In the genomic region with DNA sequence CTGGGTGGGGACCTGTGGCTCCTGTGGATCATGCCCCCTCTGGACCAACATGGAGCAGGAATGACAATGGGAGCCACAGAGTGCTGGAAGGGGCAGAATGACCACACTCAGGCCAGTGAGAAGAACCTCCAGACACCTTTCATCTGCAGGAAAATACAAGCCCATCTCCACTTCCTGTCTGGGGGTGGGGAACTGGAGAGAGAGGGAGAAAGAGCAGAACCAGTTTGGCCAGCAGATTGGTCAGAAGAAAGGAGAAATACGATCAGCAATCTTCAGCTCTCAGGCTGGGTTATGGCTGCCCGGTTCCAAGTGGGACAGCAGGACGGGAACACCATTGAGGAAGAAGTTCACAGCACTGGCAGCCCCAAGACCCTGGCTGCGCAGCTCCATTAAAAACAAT, we compare ENCODE assay signal across 21 cellular contexts. TPM values are rescaled to one million over a fixed set of nuclear protein-coding genes. Genes with fewer than 3 reads are reported as not detected.
"Had no signal": no experiment of that assay in that cellular context is flagged by ENCODE, and none has a peak within 500 bp of the region (broad histone marks: within the 10 kb centered on the region; RNA-seq: fewer than 3 reads in every experiment).

No MANE protein-coding gene starts in this region.

- FAIRE-seq: kidney had no signal

- DNase-seq: activated CD4-positive, alpha-beta T cell treated with anti-CD3 and anti-CD28 coated beads, Interleukin-2, amount 10 ng/mL, durations not matched to agents 24 days and 14 days; activated CD4-positive, CD25-positive, alpha-beta regulatory T cell; activated CD8-positive, alpha-beta memory T cell treated with anti-CD3 and anti-CD28 coated beads, Interleukin-2, amount 50 U/mL, for 48 hours; activated gamma-delta T cell; activated T-cell treated with anti-CD3 and anti-CD28 coated beads, Interleukin-2, amount 50 U/mL, for 72 hours; amniotic stem cell; colonic mucosa; hippocampal formation; kidney; left lung; mucosa of descending colon; naive thymus-derived CD8-positive, alpha-beta T cell; nucleus accumbens; stimulated activated CD4-positive, alpha-beta T cell treated with anti-CD3 and anti-CD28 coated beads, Interleukin-15, amount 100 ng/mL, for 24 hours had no signal

- H3K4me1 Mint-ChIP-seq: activated CD4-positive, alpha-beta T cell treated with anti-CD3 and anti-CD28 coated beads, Interleukin-2, amount 10 ng/mL, durations not matched to agents 24 days and 14 days; naive thymus-derived CD8-positive, alpha-beta T cell had no signal

- H3K27me3 ChIP-seq: colonic mucosa, right atrium auricular region had no signal

- H3K27ac ChIP-seq: colonic mucosa, left lung, right atrium auricular region, skin epidermis, suprapubic skin had no signal

- H3K27ac Mint-ChIP-seq: activated CD4-positive, alpha-beta T cell treated with anti-CD3 and anti-CD28 coated beads, Interleukin-2, amount 10 ng/mL, durations not matched to agents 24 days and 14 days; activated T-cell treated with anti-CD3 and anti-CD28 coated beads, Interleukin-2, amount 50 U/mL, for 72 hours; stimulated activated naive CD8-positive, alpha-beta T cell treated with anti-CD3 and anti-CD28 coated beads, Interleukin-15, Interleukin-2, amounts not matched to agents 100 ng/mL and 50 ng/mL, for 24 hours; T-helper 2 cell treated with Interferon-gamma antibody and Interleukin-4, amounts not matched to agents 5 μg/mL and 100 μg/mL, for 36 hours had no signal

- H3K36me3 ChIP-seq: colonic mucosa, left lung, right atrium auricular region, suprapubic skin had no signal

- H3K4me3 ChIP-seq: colonic mucosa, left lung, mucosa of descending colon, right atrium auricular region, skin epidermis, suprapubic skin had no signal

- ATAC-seq: activated naive CD4-positive, alpha-beta T cell treated with anti-CD3 and anti-CD28 coated beads, Interleukin-2, amount 50 U/mL, for 72 hours; activated T-cell treated with anti-CD3 and anti-CD28 coated beads, Interleukin-2, amount 50 U/mL, for 72 hours; esophagus mucosa; left lung; mucosa of descending colon; naive thymus-derived CD8-positive, alpha-beta T cell had no signal

- H3K4me1 ChIP-seq: colonic mucosa, left lung had no signal

- H3K9me3 ChIP-seq: colonic mucosa, left lung, mucosa of descending colon, right atrium auricular region, suprapubic skin had no signal

- H3K27me3 Mint-ChIP-seq: activated CD4-positive, alpha-beta T cell treated with anti-CD3 and anti-CD28 coated beads, Interleukin-2, amount 10 ng/mL, durations not matched to agents 24 days and 14 days had no signal

- H3K9me3 Mint-ChIP-seq: activated CD4-positive, alpha-beta T cell treated with anti-CD3 and anti-CD28 coated beads, Interleukin-2, amount 10 ng/mL, durations not matched to agents 24 days and 14 days; activated naive CD4-positive, alpha-beta T cell treated with anti-CD3 and anti-CD28 coated beads, Interleukin-2, amount 50 U/mL, for 72 hours; activated T-cell treated with anti-CD3 and anti-CD28 coated beads, Interleukin-2, amount 50 U/mL, for 72 hours; naive thymus-derived CD8-positive, alpha-beta T cell; stimulated activated naive CD8-positive, alpha-beta T cell treated with anti-CD3 and anti-CD28 coated beads, Interleukin-15, Interleukin-2, amounts not matched to agents 100 ng/mL and 50 ng/mL, for 24 hours; T-helper 2 cell treated with Interferon-gamma antibody and Interleukin-4, amounts not matched to agents 5 μg/mL and 100 μg/mL, for 36 hours had no signal

- H3K36me3 Mint-ChIP-seq: activated naive CD4-positive, alpha-beta T cell treated with anti-CD3 and anti-CD28 coated beads, Interleukin-2, amount 50 U/mL, for 72 hours; naive thymus-derived CD8-positive, alpha-beta T cell had no signal

- H3K4me3 Mint-ChIP-seq: activated CD4-positive, alpha-beta T cell treated with anti-CD3 and anti-CD28 coated beads, Interleukin-2, amount 10 ng/mL, durations not matched to agents 24 days and 14 days; activated T-cell treated with anti-CD3 and anti-CD28 coated beads, Interleukin-2, amount 50 U/mL, for 72 hours; naive thymus-derived CD8-positive, alpha-beta T cell; stimulated activated naive CD8-positive, alpha-beta T cell treated with anti-CD3 and anti-CD28 coated beads, Interleukin-15, Interleukin-2, amounts not matched to agents 100 ng/mL and 50 ng/mL, for 24 hours; T-helper 2 cell treated with Interferon-gamma antibody and Interleukin-4, amounts not matched to agents 5 μg/mL and 100 μg/mL, for 36 hours had no signal

RNA-seq across cellular contexts. Expression of a gene that starts 37.0 kb away (rescaled TPM):
- total RNA-seq: activated naive CD4-positive, alpha-beta T cell treated with anti-CD3 and anti-CD28 coated beads, Interleukin-2, amount 50 U/mL, for 72 hours; naive thymus-derived CD8-positive, alpha-beta T cell had no signal
- polyA plus RNA-seq: naive thymus-derived CD8-positive, alpha-beta T cell had no signal
